Comparison of ENCODE assay signal across 23 cellular contexts in genomic region chr15:61106044-61106834, GRCh38.
DNase-seq lines count a peak whose midpoint lies in the region; ATAC-seq, FAIRE-seq and TF ChIP-seq lines count a peak whose summit lies in the region.
"Had no signal": no experiment of that assay in that cellular context is flagged by ENCODE, and none has a peak within 500 bp of the region (broad histone marks: within the 10 kb centered on the region; RNA-seq: fewer than 3 reads in every experiment).

No MANE protein-coding gene starts in this region.

- peak; percentile 48 for ATAC-seq in GM18520 (IDR thresholded peaks at IDR 0.05; ENCODE audit: unreplicated experiment)
- peak; percentile 61 for ATAC-seq in HG02623 (IDR thresholded peaks at IDR 0.05; ENCODE audit: unreplicated experiment)
- no peak for ATAC-seq in GM12878
- no peak for ATAC-seq in HG02642 (IDR thresholded peaks at IDR 0.05; ENCODE audit: poor library complexity, unreplicated experiment)

- CTCF ChIA-PET in GM12878 (lab: Yijun Ruan, JAX) = no interaction called here

- H3K4me2 ChIP-seq in GM12878 (ENCODE audit: control insufficient read depth, insufficient read depth) = peak overlapping the region; percentile 50; the same call in 1 of the 2 replicates

- 0% methylated on average over 2 of the region's 2 CpGs for WGBS in GM12878 (ENCODE audit: insufficient coverage, insufficient replicate concordance, low lambda C conversion rate, missing lambda C conversion rate)
- 89 to 97% methylated on average over 2 of the region's 2 CpGs for WGBS in testis, 2 donors

- H3K36me3 ChIP-seq in GM12878 (ENCODE audit: control insufficient read depth in 2 of 2, insufficient read depth in 2 of 2, low read length in 1 of 2) (no peaks in the 10 kb centered on the region), testis (ENCODE audit: low read depth, missing control alignments) (no peaks in the 10 kb centered on the region)

- SMC1A ChIA-PET in GM12878 (lab: Charles Lee; ENCODE audit: uncharacterized antibody, unreplicated experiment) = no interaction called here

- H3K9me3 ChIP-seq in GM12878 (replicated peaks; ENCODE audit: control insufficient read depth, insufficient read depth, low read length) = no peaks in the 10 kb centered on the region
- no peaks in the 10 kb centered on the region for H3K9me3 ChIP-seq in testis

- no peak overlapping the region for H3K27ac ChIP-seq in GM12878 (ENCODE audit: control insufficient read depth, insufficient read depth)
- H3K27ac ChIP-seq in testis = no peak overlapping the region

- no peaks in the 10 kb centered on the region for H3K79me2 ChIP-seq in GM12878 (ENCODE audit: control insufficient read depth, insufficient read depth, low read length)

- in situ Hi-C loops in GM12878 (cut with MboI) = no loop called here

- H3K4me3 ChIP-seq in GM12865 (ENCODE audit: low read depth, low read length) (no peak overlapping the region), GM12878 (no peak overlapping the region), testis (no peak overlapping the region)

- TF ChIP-seq POLR2A in GM12878 (IDR thresholded peaks at IDR 0.05; ENCODE audit: low read depth, low read length) (no peak), testis (IDR thresholded peaks at IDR 0.05) (no peak)

- no peaks in the 10 kb centered on the region; a peak in 1 of 4 replicates for H3K27me3 ChIP-seq in GM12878 (replicated peaks in 1 of 2; ENCODE audit: control insufficient read depth in 2 of 2, insufficient read depth in 2 of 2, low read length in 1 of 2)
- no peaks in the 10 kb centered on the region for H3K27me3 ChIP-seq in testis

- no peak for TF ChIP-seq CTCF in GM12865 (IDR thresholded peaks at IDR 0.05; ENCODE audit: insufficient read depth, low read depth, low read length, missing control alignments)
- no peak for TF ChIP-seq CTCF in GM12878 (IDR thresholded peaks at IDR 0.05 in 2 of 3, conservative IDR thresholded peaks at IDR 0.05 in 1 of 3; ENCODE audit: control insufficient read depth in 2 of 3, extremely low read depth in 1 of 3, insufficient read depth in 1 of 3, low read depth in 3 of 3, low read length in 3 of 3)
- TF ChIP-seq CTCF in testis (IDR thresholded peaks at IDR 0.05) = no peak

- no peak overlapping the region for H3K9ac ChIP-seq in GM12878 (ENCODE audit: control insufficient read depth, insufficient read depth, low read length)

- H3K4me1 ChIP-seq in GM12878 (ENCODE audit: control insufficient read depth, insufficient read depth, low read length) (peaks cover 13% of the 10 kb centered on the region; the same call in 1 of the 2 replicates), testis (peaks cover 13% of the 10 kb centered on the region)

- H2AFZ ChIP-seq in GM12878 (ENCODE audit: control insufficient read depth, low read depth, low read length) = no peak overlapping the region

- no peak for TF ChIP-seq EP300 in GM12878 (IDR thresholded peaks at IDR 0.05; ENCODE audit: borderline replicate concordance in 1 of 2, control insufficient read depth in 1 of 2, low read depth in 2 of 2, low read length in 2 of 2)

- no peak for FAIRE-seq in GM12878 (lab: Jason Lieb, UNC)
- FAIRE-seq: GM18507 had no signal

- intact Hi-C loops in GM12878 (cut with micrococcal nuclease; ENCODE audit: unreplicated experiment) = no loop called here
- intact Hi-C loops in testis (cut with DNase I; ENCODE audit: low total_unique reads) = no loop called here

- DNase-seq in GM12865 (ENCODE audit: low read depth) (peak; percentile 19), GM12878 (ENCODE audit: low read depth, low spot score) (no peak), SK-N-DZ (ENCODE audit: low spot score) (no peak), NCI-H524 treated with DMSO at 0.1 percent for 48 hours (lab: John Stamatoyannopoulos, UW) (no peak), testis (no peak)
- DNase-seq: DMS153; DND-41; H7; KBM-7; MV-4-11; NCI-H1105; NCI-H1436 treated with DMSO at 0.1 percent for 48 hours; NCI-H1930; NCI-H2107; NCI-H524; NCI-H82; NK-92 treated with Interleukin-12 subunit alpha and Interleukin-12 subunit beta, amount 100 ng/mL, for 24 hours; Right ventricle myocardium superior; RPMI8226 had no signal

- POLR2A ChIA-PET in GM12878 (lab: Charles Lee) = no interaction called here

- RAD21 ChIA-PET in GM12878 (lab: Charles Lee; ENCODE audit: unreplicated experiment) = no interaction called here

- no TSS peak for BruUV-seq in GM12878 (replicated peaks; lab: Mats Ljungman, UMichigan)

- H4K20me1 ChIP-seq in GM12878 (ENCODE audit: control insufficient read depth, insufficient read depth) = no peaks in the 10 kb centered on the region

- TF ChIP-seq RAD21 in GM12878 (IDR thresholded peaks at IDR 0.05; ENCODE audit: insufficient read depth, low read depth, low read length) = no peak

TF ChIP-seq in GM12878, 131 proteins besides CTCF, POLR2A, EP300 and RAD21 (continues in another document):
- TF ChIP-seq MYC (IDR thresholded peaks at IDR 0.05; ENCODE audit: insufficient read depth, insufficient read length, insufficient replicate concordance, low read length, severe bottlenecking) (no peak), JUNB (IDR thresholded peaks at IDR 0.05) (peak; percentile 82), MEF2A (IDR thresholded peaks at IDR 0.05; ENCODE audit: insufficient read depth, low read depth, low read length) (peak; percentile 82), CEBPZ (IDR thresholded peaks at IDR 0.05; ENCODE audit: low read depth, low read length) (no peak), SMAD1 (IDR thresholded peaks at IDR 0.05; ENCODE audit: low read depth, partially characterized antibody) (no peak), SMARCA5 (IDR thresholded peaks at IDR 0.05) (no peak), KLF5 (IDR thresholded peaks at IDR 0.05; ENCODE audit: partially characterized antibody) (no peak), ESRRA (IDR thresholded peaks at IDR 0.05; ENCODE audit: low read length) (no peak), MTA3 (IDR thresholded peaks at IDR 0.05; ENCODE audit: borderline replicate concordance, low read length) (peak; percentile 74; the same call in 1 of the 2 replicates), POU2F2 (IDR thresholded peaks at IDR 0.05; ENCODE audit: borderline replicate concordance, low read depth, low read length) (0 out of 3 replicates have a peak, but pooled peaks have one; percentile 34), NFIC (IDR thresholded peaks at IDR 0.05; ENCODE audit: low read depth, low read length) (peak; percentile 82), CEBPB (IDR thresholded peaks at IDR 0.05; ENCODE audit: borderline replicate concordance in 1 of 2, low read depth in 2 of 2, low read length in 2 of 2) (0 out of 4 replicates have a peak, but pooled peaks of 1 of the 2 experiments have one; percentile 30), CREM (IDR thresholded peaks at IDR 0.05; ENCODE audit: low read depth) (0 out of 2 replicates have a peak, but pooled peaks have one; percentile 26), E2F4 (IDR thresholded peaks at IDR 0.05; ENCODE audit: low read depth, low read length) (no peak), HDAC2 (IDR thresholded peaks at IDR 0.05) (no peak), MEF2B (IDR thresholded peaks at IDR 0.05; ENCODE audit: partially characterized antibody, poor library complexity, severe bottlenecking) (no peak), CBX5 (IDR thresholded peaks at IDR 0.05; ENCODE audit: low read depth) (0 out of 2 replicates have a peak, but pooled peaks have one; percentile 44), RUNX3 (IDR thresholded peaks at IDR 0.05; ENCODE audit: low read length) (peak; percentile 70), NRF1 (conservative IDR thresholded peaks at IDR 0.05; ENCODE audit: low read depth, low read length) (no peak)
- TF ChIP-seq, protein P1, sequence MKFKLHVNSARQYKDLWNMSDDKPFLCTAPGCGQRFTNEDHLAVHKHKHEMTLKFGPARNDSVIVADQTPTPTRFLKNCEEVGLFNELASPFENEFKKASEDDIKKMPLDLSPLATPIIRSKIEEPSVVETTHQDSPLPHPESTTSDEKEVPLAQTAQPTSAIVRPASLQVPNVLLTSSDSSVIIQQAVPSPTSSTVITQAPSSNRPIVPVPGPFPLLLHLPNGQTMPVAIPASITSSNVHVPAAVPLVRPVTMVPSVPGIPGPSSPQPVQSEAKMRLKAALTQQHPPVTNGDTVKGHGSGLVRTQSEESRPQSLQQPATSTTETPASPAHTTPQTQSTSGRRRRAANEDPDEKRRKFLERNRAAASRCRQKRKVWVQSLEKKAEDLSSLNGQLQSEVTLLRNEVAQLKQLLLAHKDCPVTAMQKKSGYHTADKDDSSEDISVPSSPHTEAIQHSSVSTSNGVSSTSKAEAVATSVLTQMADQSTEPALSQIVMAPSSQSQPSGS (IDR thresholded peaks at IDR 0.05; ENCODE audit: low read length) = peak; percentile 72

Comparison
In these comparisons a context has a peak if more than half of its experiments do, and no peak if none do; other contexts are left out.
1. ATAC-seq: peak in GM18520 (single experiment) and HG02623 (single experiment); none in GM12878 (single experiment) and HG02642 (single experiment).